In genomic region chr3:185659942-185660921, GRCh38 we compare ENCODE assay signal across 8 cellular contexts.
DNase-seq lines count a peak whose midpoint lies in the region; ATAC-seq and TF ChIP-seq lines count a peak whose summit lies in the region.

No MANE protein-coding gene starts in this region.

- H3K9me3 ChIP-seq in CD4-positive, alpha-beta memory T cell (ENCODE audit: control insufficient read depth in 1 of 2, low read length in 2 of 2): no peaks in the 10 kb centered on the region
- no peaks in the 10 kb centered on the region for H3K9me3 ChIP-seq in cardiac muscle cell (ENCODE audit: low read depth)
- no peaks in the 10 kb centered on the region for H3K9me3 ChIP-seq in upper lobe of right lung

- H3K27me3 Mint-ChIP-seq in CD4-positive, alpha-beta memory T cell: peaks cover 13 to 15% of the 10 kb centered on the region in 2 donors
- H3K27me3 Mint-ChIP-seq in activated naive CD8-positive, alpha-beta T cell treated with anti-CD3 and anti-CD28 coated beads, Interleukin-2, amount 50 U/mL, for 24 hours: peaks cover 13% of the 10 kb centered on the region

- no peak overlapping the region for H3K27ac Mint-ChIP-seq in CD4-positive, alpha-beta memory T cell
- H3K27ac Mint-ChIP-seq in activated naive CD8-positive, alpha-beta T cell treated with anti-CD3 and anti-CD28 coated beads, Interleukin-2, amount 50 U/mL, for 24 hours: no peak overlapping the region

- H3K4me3 ChIP-seq in CD4-positive, alpha-beta memory T cell (ENCODE audit: low read length in 2 of 2): no peak overlapping the region
- no peak overlapping the region for H3K4me3 ChIP-seq in cardiac muscle cell
- H3K4me3 ChIP-seq in upper lobe of right lung: no peak overlapping the region

- no peaks in the 10 kb centered on the region for H3K27me3 ChIP-seq in CD4-positive, alpha-beta memory T cell (ENCODE audit: insufficient read depth, low read length)
- no peaks in the 10 kb centered on the region for H3K27me3 ChIP-seq in cardiac muscle cell
- H3K27me3 ChIP-seq in upper lobe of right lung: no peaks in the 10 kb centered on the region

- peak overlapping the region in 2 of 8 donors; percentile 17 to 22 for H3K4me3 Mint-ChIP-seq in CD4-positive, alpha-beta memory T cell
- H3K4me3 Mint-ChIP-seq in activated naive CD8-positive, alpha-beta T cell treated with anti-CD3 and anti-CD28 coated beads, Interleukin-2, amount 50 U/mL, for 24 hours: no peak overlapping the region

- DNase-seq in CD4-positive, alpha-beta memory T cell: peak; percentile 43 to 56 (median 52)
- DNase-seq in NCI-H128 (lab: John Stamatoyannopoulos, UW; ENCODE audit: unreplicated experiment) (peak; percentile 79), SKM-1 treated with dmso at 0.1 percent for 144 hours (lab: John Stamatoyannopoulos, UW; ENCODE audit: unreplicated experiment) (peak; percentile 66), cardiac muscle cell (ENCODE audit: low read depth in 1 of 2, low spot score in 1 of 2) (peak; percentile 84 to 92), posterior vena cava (ENCODE audit: low spot score) (peak; percentile 93), upper lobe of right lung (peak; percentile 85)
- peak; percentile 68 for DNase-seq in activated naive CD8-positive, alpha-beta T cell treated with anti-CD3 and anti-CD28 coated beads, Interleukin-2, amount 50 U/mL, for 24 hours

- CTCF ChIA-PET in CD4-positive, alpha-beta memory T cell (lab: Charles Lee; ENCODE audit: partially characterized antibody): interaction anchor here (0.7 to 5.0 kb wide), 19 partner anchors 8 to 956 kb away, joined by 3 to 54 read pairs (median 4); partner anchors contain the start of gene SENP2

- H3K4me1 ChIP-seq in CD4-positive, alpha-beta memory T cell (ENCODE audit: insufficient read depth, low read length): no peaks in the 10 kb centered on the region
- no peaks in the 10 kb centered on the region for H3K4me1 ChIP-seq in cardiac muscle cell (ENCODE audit: low read depth)
- H3K4me1 ChIP-seq in upper lobe of right lung: peaks cover 31% of the 10 kb centered on the region

- peak; percentile 100 for TF ChIP-seq CTCF in cardiac muscle cell (IDR thresholded peaks at IDR 0.05; ENCODE audit: low read depth, low read length)
- peak; percentile 99 for TF ChIP-seq CTCF in upper lobe of right lung (IDR thresholded peaks at IDR 0.05)

- ATAC-seq in GM21786 (IDR thresholded peaks at IDR 0.05; ENCODE audit: unreplicated experiment) (peak; percentile 85), upper lobe of right lung (peak; percentile 91)
- ATAC-seq in activated naive CD8-positive, alpha-beta T cell treated with anti-CD3 and anti-CD28 coated beads, Interleukin-2, amount 50 U/mL, for 24 hours: peak; percentile 83

- no peaks in the 10 kb centered on the region for H3K36me3 Mint-ChIP-seq in CD4-positive, alpha-beta memory T cell
- no peaks in the 10 kb centered on the region for H3K36me3 Mint-ChIP-seq in activated naive CD8-positive, alpha-beta T cell treated with anti-CD3 and anti-CD28 coated beads, Interleukin-2, amount 50 U/mL, for 24 hours (ENCODE audit: low read depth)

- H3K27ac ChIP-seq in CD4-positive, alpha-beta memory T cell (ENCODE audit: low read depth, low read length): no peak overlapping the region
- peak overlapping the region; percentile 58 for H3K27ac ChIP-seq in cardiac muscle cell
- H3K27ac ChIP-seq in upper lobe of right lung: peak overlapping the region; percentile 51

- H3K36me3 ChIP-seq in CD4-positive, alpha-beta memory T cell (ENCODE audit: insufficient read depth, low read length): no peaks in the 10 kb centered on the region
- H3K36me3 ChIP-seq in cardiac muscle cell: peaks cover 47% of the 10 kb centered on the region
- no peaks in the 10 kb centered on the region for H3K36me3 ChIP-seq in upper lobe of right lung

- POLR2A ChIA-PET in CD4-positive, alpha-beta memory T cell (lab: Charles Lee; ENCODE audit: partially characterized antibody): no interaction called here

- H3K9me3 Mint-ChIP-seq in CD4-positive, alpha-beta memory T cell: no peaks in the 10 kb centered on the region
- no peaks in the 10 kb centered on the region for H3K9me3 Mint-ChIP-seq in activated naive CD8-positive, alpha-beta T cell treated with anti-CD3 and anti-CD28 coated beads, Interleukin-2, amount 50 U/mL, for 24 hours

- intact Hi-C loops in CD4-positive, alpha-beta memory T cell (cut with micrococcal nuclease): loop anchor here (1.0 kb wide), 1 partner anchor 108 kb away; no protein-coding TSS in a partner anchor
- intact Hi-C loops in posterior vena cava (cut with DNase I) (loop anchor here (10.0 kb wide), 2 partner anchors 105 to 115 kb away; no protein-coding TSS in a partner anchor), upper lobe of right lung (cut with DNase I) (loop anchor here (10.0 kb wide), 1 partner anchor 55 kb away; no protein-coding TSS in a partner anchor)

- H3K4me1 Mint-ChIP-seq in CD4-positive, alpha-beta memory T cell: peaks cover 0 to 1% (median 0%) of the 10 kb centered on the region in 4 donors
- H3K4me1 Mint-ChIP-seq in activated naive CD8-positive, alpha-beta T cell treated with anti-CD3 and anti-CD28 coated beads, Interleukin-2, amount 50 U/mL, for 24 hours: no peaks in the 10 kb centered on the region
